ENCODE assay signal across 9 cellular contexts in genomic region chr7:101884671-101885596, GRCh38.
DNase-seq lines count a peak whose midpoint lies in the region; ATAC-seq lines count a peak whose summit lies in the region.
"Had no signal": no experiment of that assay in that cellular context is flagged by ENCODE, and none has a peak within 500 bp of the region (broad histone marks: within the 10 kb centered on the region; RNA-seq: fewer than 3 reads in every experiment).

No MANE protein-coding gene starts in this region.

- ATAC-seq in HG02610 (IDR thresholded peaks at IDR 0.05; ENCODE audit: unreplicated experiment) = peak; percentile 82
- peak; percentile 94 for ATAC-seq in activated naive CD8-positive, alpha-beta T cell treated with anti-CD3 and anti-CD28 coated beads, Interleukin-2, amount 10 ng/mL, durations not matched to agents 7 days and 5 days (ENCODE audit: low read depth)
- peak; percentile 78 for ATAC-seq in stimulated activated naive CD8-positive, alpha-beta T cell treated with anti-CD3 and anti-CD28 coated beads, Interleukin-15, Interleukin-2, amounts not matched to agents 100 U/mL and 50 U/mL, for 24 hours

- CTCF ChIA-PET in activated CD4-positive, alpha-beta memory T cell treated with anti-CD3 and anti-CD28 coated beads for 36 hours (lab: Charles Lee) = no interaction called here
- CTCF ChIA-PET in activated CD4-positive, alpha-beta memory T cell treated with anti-CD3 and anti-CD28 coated beads, Interleukin-2, amount 10 ng/mL, durations not matched to agents 7 days and 5 days (lab: Charles Lee) = no interaction called here

- H3K27me3 Mint-ChIP-seq in activated CD4-positive, alpha-beta memory T cell treated with anti-CD3 and anti-CD28 coated beads for 36 hours = no peaks in the 10 kb centered on the region
- no peaks in the 10 kb centered on the region for H3K27me3 Mint-ChIP-seq in activated CD4-positive, alpha-beta memory T cell treated with anti-CD3 and anti-CD28 coated beads, Interleukin-2, amount 10 ng/mL, durations not matched to agents 7 days and 5 days
- H3K27me3 Mint-ChIP-seq in activated naive CD8-positive, alpha-beta T cell treated with anti-CD3 and anti-CD28 coated beads, Interleukin-2, amount 10 ng/mL, durations not matched to agents 7 days and 5 days = no peaks in the 10 kb centered on the region

- DNase-seq in activated CD4-positive, alpha-beta memory T cell treated with anti-CD3 and anti-CD28 coated beads for 36 hours = peak; percentile 30
- no peak for DNase-seq in activated CD4-positive, alpha-beta memory T cell treated with anti-CD3 and anti-CD28 coated beads, Interleukin-2, amount 10 ng/mL, durations not matched to agents 7 days and 5 days
- peak; percentile 36 for DNase-seq in activated naive CD8-positive, alpha-beta T cell treated with anti-CD3 and anti-CD28 coated beads, Interleukin-2, amount 10 ng/mL, durations not matched to agents 7 days and 5 days
- DNase-seq in stimulated activated naive CD8-positive, alpha-beta T cell treated with anti-CD3 and anti-CD28 coated beads, Interleukin-15, Interleukin-2, amounts not matched to agents 100 U/mL and 50 U/mL, for 24 hours = peak; percentile 32
- DNase-seq in kidney tubule cell (ENCODE audit: low spot score) = no peak
- no peak for DNase-seq in medulla oblongata (ENCODE audit: extremely low spot score)
- no peak for DNase-seq in LoVo (ENCODE audit: low spot score)
- DNase-seq: SHP77 treated with DMSO at 0.1 percent for 48 hours had no signal

- POLR2A ChIA-PET in activated CD4-positive, alpha-beta memory T cell treated with anti-CD3 and anti-CD28 coated beads for 36 hours (lab: Charles Lee) = no interaction called here
- POLR2A ChIA-PET in activated CD4-positive, alpha-beta memory T cell treated with anti-CD3 and anti-CD28 coated beads, Interleukin-2, amount 10 ng/mL, durations not matched to agents 7 days and 5 days (lab: Charles Lee) = no interaction called here
- POLR2A ChIA-PET in activated naive CD8-positive, alpha-beta T cell treated with anti-CD3 and anti-CD28 coated beads, Interleukin-2, amount 10 ng/mL, durations not matched to agents 7 days and 5 days (lab: Charles Lee) = no interaction called here

- no peaks in the 10 kb centered on the region for H3K36me3 Mint-ChIP-seq in activated CD4-positive, alpha-beta memory T cell treated with anti-CD3 and anti-CD28 coated beads for 36 hours
- H3K36me3 Mint-ChIP-seq in activated CD4-positive, alpha-beta memory T cell treated with anti-CD3 and anti-CD28 coated beads, Interleukin-2, amount 10 ng/mL, durations not matched to agents 7 days and 5 days (ENCODE audit: low read depth) = no peaks in the 10 kb centered on the region
- no peaks in the 10 kb centered on the region for H3K36me3 Mint-ChIP-seq in activated naive CD8-positive, alpha-beta T cell treated with anti-CD3 and anti-CD28 coated beads, Interleukin-2, amount 10 ng/mL, durations not matched to agents 7 days and 5 days

- no peak overlapping the region for H3K27ac Mint-ChIP-seq in activated CD4-positive, alpha-beta memory T cell treated with anti-CD3 and anti-CD28 coated beads for 36 hours
- no peak overlapping the region for H3K27ac Mint-ChIP-seq in activated CD4-positive, alpha-beta memory T cell treated with anti-CD3 and anti-CD28 coated beads, Interleukin-2, amount 10 ng/mL, durations not matched to agents 7 days and 5 days
- H3K27ac Mint-ChIP-seq in activated naive CD8-positive, alpha-beta T cell treated with anti-CD3 and anti-CD28 coated beads, Interleukin-2, amount 10 ng/mL, durations not matched to agents 7 days and 5 days = peak overlapping the region; percentile 1

- intact Hi-C loops in activated CD4-positive, alpha-beta memory T cell treated with anti-CD3 and anti-CD28 coated beads for 36 hours (cut with micrococcal nuclease) = no loop called here

- H3K4me3 Mint-ChIP-seq in activated CD4-positive, alpha-beta memory T cell treated with anti-CD3 and anti-CD28 coated beads for 36 hours = no peak overlapping the region
- no peak overlapping the region for H3K4me3 Mint-ChIP-seq in activated CD4-positive, alpha-beta memory T cell treated with anti-CD3 and anti-CD28 coated beads, Interleukin-2, amount 10 ng/mL, durations not matched to agents 7 days and 5 days
- H3K4me3 Mint-ChIP-seq in activated naive CD8-positive, alpha-beta T cell treated with anti-CD3 and anti-CD28 coated beads, Interleukin-2, amount 10 ng/mL, durations not matched to agents 7 days and 5 days = peak overlapping the region; percentile 47

- H3K9me3 Mint-ChIP-seq in activated CD4-positive, alpha-beta memory T cell treated with anti-CD3 and anti-CD28 coated beads for 36 hours = no peaks in the 10 kb centered on the region
- no peaks in the 10 kb centered on the region for H3K9me3 Mint-ChIP-seq in activated CD4-positive, alpha-beta memory T cell treated with anti-CD3 and anti-CD28 coated beads, Interleukin-2, amount 10 ng/mL, durations not matched to agents 7 days and 5 days
- no peaks in the 10 kb centered on the region for H3K9me3 Mint-ChIP-seq in activated naive CD8-positive, alpha-beta T cell treated with anti-CD3 and anti-CD28 coated beads, Interleukin-2, amount 10 ng/mL, durations not matched to agents 7 days and 5 days

- peaks cover 26% of the 10 kb centered on the region for H3K4me1 Mint-ChIP-seq in activated CD4-positive, alpha-beta memory T cell treated with anti-CD3 and anti-CD28 coated beads for 36 hours (ENCODE audit: low read depth)
- H3K4me1 Mint-ChIP-seq in activated CD4-positive, alpha-beta memory T cell treated with anti-CD3 and anti-CD28 coated beads, Interleukin-2, amount 10 ng/mL, durations not matched to agents 7 days and 5 days = peaks cover 8% of the 10 kb centered on the region
- H3K4me1 Mint-ChIP-seq in activated naive CD8-positive, alpha-beta T cell treated with anti-CD3 and anti-CD28 coated beads, Interleukin-2, amount 10 ng/mL, durations not matched to agents 7 days and 5 days = peaks cover 23% of the 10 kb centered on the region

Comparison
In these comparisons a context has a peak if more than half of its experiments do, and no peak if none do; other contexts are left out.
1. DNase-seq: peak in activated CD4-positive, alpha-beta memory T cell treated with anti-CD3 and anti-CD28 coated beads for 36 hours (single experiment), activated naive CD8-positive, alpha-beta T cell treated with anti-CD3 and anti-CD28 coated beads, Interleukin-2, amount 10 ng/mL, durations not matched to agents 7 days and 5 days (single experiment) and stimulated activated naive CD8-positive, alpha-beta T cell treated with anti-CD3 and anti-CD28 coated beads, Interleukin-15, Interleukin-2, amounts not matched to agents 100 U/mL and 50 U/mL, for 24 hours (single experiment); none in activated CD4-positive, alpha-beta memory T cell treated with anti-CD3 and anti-CD28 coated beads, Interleukin-2, amount 10 ng/mL, durations not matched to agents 7 days and 5 days (single experiment), kidney tubule cell (single experiment), medulla oblongata (single experiment) and LoVo (single experiment).
2. Peak in every context shown above with its lines, with median percentiles within 50 percentile points of each other: ATAC-seq.